In genomic region chr5:74612059-74612458, GRCh38 we compare ENCODE assay signal across 23 cellular contexts. TPM values are rescaled to one million over a fixed set of nuclear protein-coding genes. Genes with fewer than 3 reads are reported as not detected.
DNase-seq lines count a peak whose midpoint lies in the region; ATAC-seq, FAIRE-seq and TF ChIP-seq lines count a peak whose summit lies in the region.
"Had no signal": no experiment of that assay in that cellular context is flagged by ENCODE, and none has a peak within 500 bp of the region (broad histone marks: within the 10 kb centered on the region; RNA-seq: fewer than 3 reads in every experiment).

No MANE protein-coding gene starts in this region.

- FAIRE-seq in astrocyte (lab: Jason Lieb, UNC), result peak; percentile 5
- FAIRE-seq: GM12878, GM19239, H1 had no signal

- H3K79me2 ChIP-seq in astrocyte (ENCODE audit: insufficient read depth, low read length) (no peaks in the 10 kb centered on the region), neural progenitor cell (ENCODE audit: low read depth) (no peaks in the 10 kb centered on the region)

- no peaks in the 10 kb centered on the region for H4K20me1 ChIP-seq in astrocyte (ENCODE audit: insufficient read depth, low read length)
- H4K20me1 ChIP-seq in neural progenitor cell (ENCODE audit: low read depth), result no peaks in the 10 kb centered on the region
- H4K20me1 ChIP-seq: BLaER1 had no signal

- H3K4me3 Mint-ChIP-seq in astrocyte (ENCODE audit: unreplicated experiment) (no peak overlapping the region), neural progenitor cell (no peak overlapping the region)
- H3K4me3 Mint-ChIP-seq: B cell; CD4-positive, CD25-positive, alpha-beta regulatory T cell; CD8-positive, alpha-beta T cell had no signal

- H3K27ac Mint-ChIP-seq in astrocyte (ENCODE audit: unreplicated experiment) (no peak overlapping the region), neural progenitor cell (peak overlapping the region; percentile 33)
- H3K27ac Mint-ChIP-seq: B cell; CD4-positive, CD25-positive, alpha-beta regulatory T cell; CD8-positive, alpha-beta T cell had no signal

- H3K27me3 ChIP-seq in astrocyte (ENCODE audit: insufficient read depth, low read length), result no peaks in the 10 kb centered on the region
- no peaks in the 10 kb centered on the region for H3K27me3 ChIP-seq in neural progenitor cell
- no peaks in the 10 kb centered on the region for H3K27me3 ChIP-seq in thyroid gland
- H3K27me3 ChIP-seq in transverse colon, result no peaks in the 10 kb centered on the region
- H3K27me3 ChIP-seq: BLaER1 had no signal

- H3K4me2 ChIP-seq in astrocyte (ENCODE audit: low read length) (no peak overlapping the region), neural progenitor cell (no peak overlapping the region)
- H3K4me2 ChIP-seq: BLaER1 had no signal

- in situ Hi-C loops in transverse colon (cut with MboI; ENCODE audit: low pct_ligation_motif_present in 1 of 4, low pct_unique_long_range_greater_than_20kb in 1 of 4, low sequenced_read_pairs in 3 of 4), result no loop called here

- TF ChIP-seq CTCF in astrocyte (IDR thresholded peaks at IDR 0.05; ENCODE audit: insufficient read depth, low read depth, low read length) (no peak), neural progenitor cell (IDR thresholded peaks at IDR 0.05) (no peak), thyroid gland (IDR thresholded peaks at IDR 0.05) (no peak), transverse colon (IDR thresholded peaks at IDR 0.05) (no peak)

- H3K9me3 ChIP-seq in astrocyte (ENCODE audit: insufficient read depth, low read depth, low read length) (no peaks in the 10 kb centered on the region), neural progenitor cell (ENCODE audit: low read depth) (no peaks in the 10 kb centered on the region), thyroid gland (no peaks in the 10 kb centered on the region), transverse colon (no peaks in the 10 kb centered on the region)
- H3K9me3 ChIP-seq: BLaER1, Caco-2 had no signal

- WGBS in thyroid gland, 2 donors, result 41 to 55% methylated on average over 3 of the region's 3 CpGs
- WGBS in transverse colon (ENCODE audit: low coverage in 1 of 2), 2 donors, result 97 to 99% methylated on average over 3 of the region's 3 CpGs

- ATAC-seq in HG03025 (IDR thresholded peaks at IDR 0.05; ENCODE audit: low FRiP score, unreplicated experiment) (no peak), HG03139 (IDR thresholded peaks at IDR 0.05; ENCODE audit: unreplicated experiment) (no peak)
- ATAC-seq: CD8-positive, alpha-beta T cell; GM12878 had no signal

- H3K9me3 Mint-ChIP-seq in astrocyte (ENCODE audit: unreplicated experiment), result no peaks in the 10 kb centered on the region
- no peaks in the 10 kb centered on the region for H3K9me3 Mint-ChIP-seq in neural progenitor cell
- H3K9me3 Mint-ChIP-seq: CD4-positive, CD25-positive, alpha-beta regulatory T cell; CD8-positive, alpha-beta T cell had no signal

- H3K4me1 ChIP-seq in astrocyte (ENCODE audit: insufficient read depth, low read length) (no peaks in the 10 kb centered on the region), neural progenitor cell (peaks cover 6% of the 10 kb centered on the region), thyroid gland (peaks cover 4 to 5% of the 10 kb centered on the region in 2 donors), transverse colon (no peaks in the 10 kb centered on the region)
- H3K4me1 ChIP-seq: BLaER1 had no signal

- H3K27me3 Mint-ChIP-seq in astrocyte (ENCODE audit: low read depth, unreplicated experiment), result no peaks in the 10 kb centered on the region
- H3K27me3 Mint-ChIP-seq in neural progenitor cell (ENCODE audit: insufficient read depth, low read depth), result peaks cover 2% of the 10 kb centered on the region

- H3K36me3 Mint-ChIP-seq in astrocyte (ENCODE audit: low read depth, unreplicated experiment) (no peaks in the 10 kb centered on the region), neural progenitor cell (no peaks in the 10 kb centered on the region)
- H3K36me3 Mint-ChIP-seq: CD4-positive, CD25-positive, alpha-beta regulatory T cell; CD8-positive, alpha-beta T cell had no signal

- H3K36me3 ChIP-seq in astrocyte (ENCODE audit: insufficient read depth, low read length) (no peaks in the 10 kb centered on the region), neural progenitor cell (no peaks in the 10 kb centered on the region), thyroid gland (no peaks in the 10 kb centered on the region), transverse colon (no peaks in the 10 kb centered on the region)
- H3K36me3 ChIP-seq: BLaER1 had no signal

- H3F3A ChIP-seq in neural progenitor cell (ENCODE audit: low read depth), result peaks cover 5% of the 10 kb centered on the region

- no peak for DNase-seq in astrocyte (ENCODE audit: low read depth)
- peak; percentile 83 for DNase-seq in islet precursor cell
- no peak for DNase-seq in neural progenitor cell (ENCODE audit: low spot score)
- DNase-seq in thyroid gland, result peak; percentile 20 to 27
- no peak for DNase-seq in NCI-H128 (lab: John Stamatoyannopoulos, UW; ENCODE audit: unreplicated experiment)
- no peak for DNase-seq in transverse colon
- DNase-seq: CD4-positive, CD25-positive, alpha-beta regulatory T cell; CD8-positive, alpha-beta T cell; DMS153; DND-41; GDM1; GM23248; H7; HCEC 1CT had no signal

- H3K27ac ChIP-seq in astrocyte (ENCODE audit: low read depth, low read length) (no peak overlapping the region), neural progenitor cell (no peak overlapping the region), thyroid gland (no peak overlapping the region), transverse colon (no peak overlapping the region)
- H3K27ac ChIP-seq: BLaER1, C4-2B, GM23248 had no signal

- no peak for TF ChIP-seq EP300 in transverse colon (IDR thresholded peaks at IDR 0.05; ENCODE audit: low read depth)

- no peak for TF ChIP-seq POLR2A in thyroid gland (IDR thresholded peaks at IDR 0.05)
- TF ChIP-seq POLR2A in transverse colon (IDR thresholded peaks at IDR 0.05), result no peak

- intact Hi-C loops in thyroid gland (cut with DNase I), result no loop called here
- intact Hi-C loops in transverse colon (cut with DNase I; ENCODE audit: low total_unique reads), result no loop called here

- H2AFZ ChIP-seq in astrocyte (ENCODE audit: low read depth, low read length) (no peak overlapping the region), neural progenitor cell (replicated peaks) (no peak overlapping the region)
- H2AFZ ChIP-seq: GM23248 had no signal

- H3K4me3 ChIP-seq in astrocyte (ENCODE audit: insufficient read depth, low read depth, low read length), result no peak overlapping the region
- H3K4me3 ChIP-seq in neural progenitor cell, result no peak overlapping the region
- H3K4me3 ChIP-seq in thyroid gland (replicated peaks in 1 of 3), result no peak overlapping the region
- H3K4me3 ChIP-seq in transverse colon, result no peak overlapping the region
- H3K4me3 ChIP-seq: BLaER1, GM12878, GM23248 had no signal

- H3K4me1 Mint-ChIP-seq in astrocyte (ENCODE audit: low read depth, unreplicated experiment) (no peaks in the 10 kb centered on the region), neural progenitor cell (peaks cover 26% of the 10 kb centered on the region)
- H3K4me1 Mint-ChIP-seq: B cell; CD4-positive, CD25-positive, alpha-beta regulatory T cell had no signal

- H3K9ac ChIP-seq in astrocyte (ENCODE audit: low read length) (no peak overlapping the region), neural progenitor cell (no peak overlapping the region)
- H3K9ac ChIP-seq: BLaER1, GM23248 had no signal

RNA-seq across cellular contexts. Expression of gene ENC1, which starts 28.5 kb away (rescaled TPM):
- total RNA-seq in astrocyte (363 and 389 TPM in 2 replicates), neural progenitor cell (ENCODE audit: low replicate concordance) (73.8 and 146 TPM in 2 replicates), thyroid gland (1 to 10 TPM; 3.4 to 7.8 (median 4.5) TPM), transverse colon (10 to 100 TPM; 14.9 to 26.9 (median 22.0) TPM)

Comparison
In these comparisons a context has a peak if more than half of its experiments do, and no peak if none do; other contexts are left out.
1. DNase-seq: peak in islet precursor cell (single experiment) and thyroid gland (2 of 2); none in astrocyte (single experiment), neural progenitor cell (single experiment), NCI-H128 (single experiment) and transverse colon (single experiment).